14 cellular contexts compared by ENCODE assay signal in genomic region chr14:85536835-85537195, GRCh38. TPM values are rescaled to one million over a fixed set of nuclear protein-coding genes. Genes with fewer than 3 reads are reported as not detected.
DNase-seq lines count a peak whose midpoint lies in the region; ATAC-seq, FAIRE-seq and TF ChIP-seq lines count a peak whose summit lies in the region.
"Had no signal": no experiment of that assay in that cellular context is flagged by ENCODE, and none has a peak within 500 bp of the region (broad histone marks: within the 10 kb centered on the region; RNA-seq: fewer than 3 reads in every experiment).

No MANE protein-coding gene starts in this region.

- no peak overlapping the region for H2AFZ ChIP-seq in SK-N-SH (ENCODE audit: low read depth)

- no peaks in the 10 kb centered on the region for H3K9me2 ChIP-seq in SK-N-SH

- peaks cover 24% of the 10 kb centered on the region for H3F3A ChIP-seq in SK-N-SH (replicated peaks; ENCODE audit: insufficient read depth)

- H3K36me3 ChIP-seq in SK-N-SH (replicated peaks in 1 of 2; ENCODE audit: control insufficient read depth in 1 of 2, insufficient read depth in 2 of 2, low read length in 1 of 2) (no peaks in the 10 kb centered on the region), body of pancreas (replicated peaks in 1 of 2; ENCODE audit: insufficient read depth in 1 of 2, low read depth in 2 of 2) (peaks cover 0 to 3% of the 10 kb centered on the region in 2 donors), testis (ENCODE audit: low read depth, missing control alignments) (no peaks in the 10 kb centered on the region), right atrium auricular region (no peaks in the 10 kb centered on the region)

- CTCF ChIA-PET in SK-N-SH (lab: Yijun Ruan, JAX) = no interaction called here

- H3K27ac ChIP-seq in SK-N-SH (ENCODE audit: low read depth in 2 of 2, low read length in 1 of 2) = peak overlapping the region in 1 of 2 experiments; percentile 66; a peak in 1 of 4 replicates
- peak overlapping the region in 3 of 4 donors; percentile 33 to 91 (median 90) for H3K27ac ChIP-seq in body of pancreas
- H3K27ac ChIP-seq in testis = peak overlapping the region; percentile 3 to 92
- H3K27ac ChIP-seq in right atrium auricular region = no peak overlapping the region

- intact Hi-C loops in body of pancreas (cut with DNase I) (no loop called here), testis (cut with DNase I; ENCODE audit: low total_unique reads) (no loop called here), lower leg skin (cut with DNase I; ENCODE audit: low total_unique reads) (no loop called here)

- peak overlapping the region; percentile 96; the same call in 1 of the 2 replicates for H3K4me2 ChIP-seq in SK-N-SH

- TF ChIP-seq CTCF in SK-N-SH (IDR thresholded peaks at IDR 0.05) (no peak), body of pancreas (IDR thresholded peaks at IDR 0.05) (no peak), testis (IDR thresholded peaks at IDR 0.05) (no peak), lower leg skin (IDR thresholded peaks at IDR 0.05) (no peak), right atrium auricular region (IDR thresholded peaks at IDR 0.05) (no peak)

- no peak overlapping the region for H3K9ac ChIP-seq in SK-N-SH

- peaks cover 0 to 20% of the 10 kb centered on the region in 2 experiments; a peak in 2 of 4 replicates for H3K4me1 ChIP-seq in SK-N-SH (ENCODE audit: control insufficient read depth in 1 of 2, insufficient read depth in 2 of 2, low read depth in 1 of 2, low read length in 1 of 2)
- H3K4me1 ChIP-seq in body of pancreas = peaks cover 40% of the 10 kb centered on the region
- H3K4me1 ChIP-seq in testis = no peaks in the 10 kb centered on the region
- H3K4me1 ChIP-seq in right atrium auricular region = peaks cover 0 to 14% of the 10 kb centered on the region in 2 donors

- H3K27me3 ChIP-seq in SK-N-SH (ENCODE audit: insufficient read depth) (no peaks in the 10 kb centered on the region), body of pancreas (no peaks in the 10 kb centered on the region), testis (no peaks in the 10 kb centered on the region), right atrium auricular region (no peaks in the 10 kb centered on the region)

- peaks cover 24% of the 10 kb centered on the region for H4K20me1 ChIP-seq in SK-N-SH (ENCODE audit: insufficient read depth)

- no peak overlapping the region; a peak in 1 of 4 replicates for H3K4me3 ChIP-seq in SK-N-SH (ENCODE audit: low read depth in 2 of 2, low read length in 1 of 2)
- H3K4me3 ChIP-seq in body of pancreas = no peak overlapping the region
- no peak overlapping the region for H3K4me3 ChIP-seq in testis
- H3K4me3 ChIP-seq in lower leg skin (ENCODE audit: low read depth, poor library complexity, severe bottlenecking) = no peak overlapping the region
- H3K4me3 ChIP-seq in right atrium auricular region = no peak overlapping the region

- POLR2A ChIA-PET in SK-N-SH (lab: Yijun Ruan, JAX) = no interaction called here

- FAIRE-seq in islet of Langerhans (lab: Jason Lieb, UNC) = peak; percentile 5
- FAIRE-seq: GM18507, urothelium cell line had no signal

- H3K79me2 ChIP-seq in SK-N-SH (ENCODE audit: insufficient read depth) = peaks cover 97% of the 10 kb centered on the region

- TF ChIP-seq POLR2A in body of pancreas (IDR thresholded peaks at IDR 0.05) = no peak
- no peak for TF ChIP-seq POLR2A in testis (IDR thresholded peaks at IDR 0.05)
- no peak for TF ChIP-seq POLR2A in lower leg skin (IDR thresholded peaks at IDR 0.05)

- DNase-seq in SK-N-SH (no peak), body of pancreas (no peak), testis (no peak), lower leg skin (ENCODE audit: low spot score in 2 of 2) (no peak), right atrium auricular region (ENCODE audit: low spot score) (no peak)
- DNase-seq: kidney, natural killer cell, SIG-M5 had no signal

- TF ChIP-seq RAD21 in SK-N-SH (IDR thresholded peaks at IDR 0.05; ENCODE audit: low read length) = no peak

- no peak for ATAC-seq in SK-N-SH treated with all-trans-retinoic acid at 6 μM for 48 hours
- ATAC-seq in body of pancreas = no peak
- no peak for ATAC-seq in HG02973 (IDR thresholded peaks at IDR 0.05; ENCODE audit: unreplicated experiment)
- ATAC-seq: esophagus mucosa, natural killer cell had no signal

- H3K9me3 ChIP-seq in SK-N-SH (no peaks in the 10 kb centered on the region), body of pancreas (no peaks in the 10 kb centered on the region), testis (no peaks in the 10 kb centered on the region), right atrium auricular region (no peaks in the 10 kb centered on the region)

- WGBS in SK-N-SH (ENCODE audit: low lambda C conversion rate) = 15% methylated on average over 1 of the region's 1 CpG
- 0 to 21% methylated on average over 1 of the region's 1 CpG for WGBS in body of pancreas, 2 donors
- 23 to 33% methylated on average over 1 of the region's 1 CpG for WGBS in testis, 2 donors
- 26% methylated on average over 1 of the region's 1 CpG for WGBS in lower leg skin, 2 donors

- TF ChIP-seq EP300 in SK-N-SH (IDR thresholded peaks at IDR 0.05; ENCODE audit: borderline replicate concordance in 1 of 2, low read depth in 1 of 2, low read length in 1 of 2) = no peak

TF ChIP-seq in SK-N-SH, 30 proteins besides CTCF, POLR2A, EP300 and RAD21:
- TF ChIP-seq GABPA (IDR thresholded peaks at IDR 0.05; ENCODE audit: low read depth) (no peak), MEF2A (IDR thresholded peaks at IDR 0.05; ENCODE audit: borderline replicate concordance, low read depth) (no peak), SIN3A (IDR thresholded peaks at IDR 0.05; ENCODE audit: borderline replicate concordance, low read depth, low read length) (no peak)
- TF ChIP-seq, protein P1, sequence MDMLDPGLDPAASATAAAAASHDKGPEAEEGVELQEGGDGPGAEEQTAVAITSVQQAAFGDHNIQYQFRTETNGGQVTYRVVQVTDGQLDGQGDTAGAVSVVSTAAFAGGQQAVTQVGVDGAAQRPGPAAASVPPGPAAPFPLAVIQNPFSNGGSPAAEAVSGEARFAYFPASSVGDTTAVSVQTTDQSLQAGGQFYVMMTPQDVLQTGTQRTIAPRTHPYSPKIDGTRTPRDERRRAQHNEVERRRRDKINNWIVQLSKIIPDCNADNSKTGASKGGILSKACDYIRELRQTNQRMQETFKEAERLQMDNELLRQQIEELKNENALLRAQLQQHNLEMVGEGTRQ (IDR thresholded peaks at IDR 0.05; ENCODE audit: borderline replicate concordance, low read depth, low read length) = no peak

TF ChIP-seq in SK-N-SH treated with all-trans-retinoic acid at 6 μM for 48 hours, 23 proteins besides CTCF, POLR2A, EP300 and RAD21:
- TF ChIP-seq ZNF70 (CRISPR knock-in tag; IDR thresholded peaks at IDR 0.05) (no peak), CREB5 (CRISPR knock-in tag; IDR thresholded peaks at IDR 0.05; ENCODE audit: low read depth) (no peak), BACH2 (CRISPR knock-in tag; IDR thresholded peaks at IDR 0.05; ENCODE audit: borderline replicate concordance) (no peak), ISL1 (CRISPR knock-in tag; IDR thresholded peaks at IDR 0.05) (no peak)
- TF ChIP-seq, protein P2, sequence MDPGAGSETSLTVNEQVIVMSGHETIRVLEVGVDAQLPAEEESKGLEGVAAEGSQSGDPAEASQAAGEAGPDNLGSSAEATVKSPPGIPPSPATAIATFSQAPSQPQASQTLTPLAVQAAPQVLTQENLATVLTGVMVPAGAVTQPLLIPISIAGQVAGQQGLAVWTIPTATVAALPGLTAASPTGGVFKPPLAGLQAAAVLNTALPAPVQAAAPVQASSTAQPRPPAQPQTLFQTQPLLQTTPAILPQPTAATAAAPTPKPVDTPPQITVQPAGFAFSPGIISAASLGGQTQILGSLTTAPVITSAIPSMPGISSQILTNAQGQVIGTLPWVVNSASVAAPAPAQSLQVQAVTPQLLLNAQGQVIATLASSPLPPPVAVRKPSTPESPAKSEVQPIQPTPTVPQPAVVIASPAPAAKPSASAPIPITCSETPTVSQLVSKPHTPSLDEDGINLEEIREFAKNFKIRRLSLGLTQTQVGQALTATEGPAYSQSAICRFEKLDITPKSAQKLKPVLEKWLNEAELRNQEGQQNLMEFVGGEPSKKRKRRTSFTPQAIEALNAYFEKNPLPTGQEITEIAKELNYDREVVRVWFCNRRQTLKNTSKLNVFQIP (CRISPR knock-in tag; IDR thresholded peaks at IDR 0.05; ENCODE audit: borderline replicate concordance, low read depth) = no peak

RNA-seq across cellular contexts. Expression of gene FLRT2, which starts 6.9 kb away (rescaled TPM):
- polyA plus RNA-seq in SK-N-SH (2012; rRNA removed) = 10.8 and 14.1 TPM in 2 replicates
- polyA plus RNA-seq in SK-N-SH (2012; cell fraction: cytosol; rRNA removed) = 5.9 and 7.3 TPM in 2 replicates
- polyA plus RNA-seq in SK-N-SH (2012; cell fraction: nucleus; rRNA removed) = 23.0 and 43.1 TPM in 2 replicates
- 100 to 1,000 TPM in 1 of 2 donors, 10 to 100 TPM in 1; 37.6 to 114 TPM for total RNA-seq in body of pancreas
- total RNA-seq in testis = 100 to 1,000 TPM in 1 of 2 donors, 10 to 100 TPM in 1; 34.4 to 134 TPM
- 20.1 TPM for polyA plus RNA-seq in testis (ENCODE audit: insufficient read depth, low read depth, low replicate concordance)
- 10 to 100 TPM; 11.5 to 36.5 (median 28.0) TPM for total RNA-seq in lower leg skin
- total RNA-seq in right atrium auricular region = 10 to 100 TPM; 10.3 to 11.9 TPM
- total RNA-seq: natural killer cell had no signal

Comparison
In these comparisons a context has a peak if more than half of its experiments do, and no peak if none do; other contexts are left out.
1. H3K27ac ChIP-seq: peak in body of pancreas (3 of 4) and testis (2 of 2); none in right atrium auricular region (0 of 2).